1 cellular context compared by ENCODE assay signal in the genomic region with DNA sequence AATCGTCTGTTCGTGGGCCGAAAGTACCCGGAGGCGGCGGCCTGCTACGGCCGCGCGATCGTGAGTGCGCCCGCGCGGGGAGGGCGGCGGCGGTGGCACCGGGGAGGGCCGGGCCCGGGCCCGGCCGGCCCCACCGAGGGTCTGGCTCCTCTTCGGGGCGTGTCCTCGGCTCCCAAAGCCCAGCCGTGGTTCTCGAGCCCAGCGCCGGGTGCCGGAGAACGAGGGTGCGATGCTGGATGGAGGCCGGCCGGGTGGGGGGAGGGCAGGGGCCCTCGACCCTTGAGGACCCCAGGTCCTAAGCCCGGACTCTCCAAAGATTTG.
TF ChIP-seq lines count a peak whose summit lies in the region.

No MANE protein-coding gene starts in this region.

TF ChIP-seq in GM23338, 12 proteins besides CTCF, POLR2A, EP300 and RAD21 (continued from another document):
- TF ChIP-seq, protein P1, sequence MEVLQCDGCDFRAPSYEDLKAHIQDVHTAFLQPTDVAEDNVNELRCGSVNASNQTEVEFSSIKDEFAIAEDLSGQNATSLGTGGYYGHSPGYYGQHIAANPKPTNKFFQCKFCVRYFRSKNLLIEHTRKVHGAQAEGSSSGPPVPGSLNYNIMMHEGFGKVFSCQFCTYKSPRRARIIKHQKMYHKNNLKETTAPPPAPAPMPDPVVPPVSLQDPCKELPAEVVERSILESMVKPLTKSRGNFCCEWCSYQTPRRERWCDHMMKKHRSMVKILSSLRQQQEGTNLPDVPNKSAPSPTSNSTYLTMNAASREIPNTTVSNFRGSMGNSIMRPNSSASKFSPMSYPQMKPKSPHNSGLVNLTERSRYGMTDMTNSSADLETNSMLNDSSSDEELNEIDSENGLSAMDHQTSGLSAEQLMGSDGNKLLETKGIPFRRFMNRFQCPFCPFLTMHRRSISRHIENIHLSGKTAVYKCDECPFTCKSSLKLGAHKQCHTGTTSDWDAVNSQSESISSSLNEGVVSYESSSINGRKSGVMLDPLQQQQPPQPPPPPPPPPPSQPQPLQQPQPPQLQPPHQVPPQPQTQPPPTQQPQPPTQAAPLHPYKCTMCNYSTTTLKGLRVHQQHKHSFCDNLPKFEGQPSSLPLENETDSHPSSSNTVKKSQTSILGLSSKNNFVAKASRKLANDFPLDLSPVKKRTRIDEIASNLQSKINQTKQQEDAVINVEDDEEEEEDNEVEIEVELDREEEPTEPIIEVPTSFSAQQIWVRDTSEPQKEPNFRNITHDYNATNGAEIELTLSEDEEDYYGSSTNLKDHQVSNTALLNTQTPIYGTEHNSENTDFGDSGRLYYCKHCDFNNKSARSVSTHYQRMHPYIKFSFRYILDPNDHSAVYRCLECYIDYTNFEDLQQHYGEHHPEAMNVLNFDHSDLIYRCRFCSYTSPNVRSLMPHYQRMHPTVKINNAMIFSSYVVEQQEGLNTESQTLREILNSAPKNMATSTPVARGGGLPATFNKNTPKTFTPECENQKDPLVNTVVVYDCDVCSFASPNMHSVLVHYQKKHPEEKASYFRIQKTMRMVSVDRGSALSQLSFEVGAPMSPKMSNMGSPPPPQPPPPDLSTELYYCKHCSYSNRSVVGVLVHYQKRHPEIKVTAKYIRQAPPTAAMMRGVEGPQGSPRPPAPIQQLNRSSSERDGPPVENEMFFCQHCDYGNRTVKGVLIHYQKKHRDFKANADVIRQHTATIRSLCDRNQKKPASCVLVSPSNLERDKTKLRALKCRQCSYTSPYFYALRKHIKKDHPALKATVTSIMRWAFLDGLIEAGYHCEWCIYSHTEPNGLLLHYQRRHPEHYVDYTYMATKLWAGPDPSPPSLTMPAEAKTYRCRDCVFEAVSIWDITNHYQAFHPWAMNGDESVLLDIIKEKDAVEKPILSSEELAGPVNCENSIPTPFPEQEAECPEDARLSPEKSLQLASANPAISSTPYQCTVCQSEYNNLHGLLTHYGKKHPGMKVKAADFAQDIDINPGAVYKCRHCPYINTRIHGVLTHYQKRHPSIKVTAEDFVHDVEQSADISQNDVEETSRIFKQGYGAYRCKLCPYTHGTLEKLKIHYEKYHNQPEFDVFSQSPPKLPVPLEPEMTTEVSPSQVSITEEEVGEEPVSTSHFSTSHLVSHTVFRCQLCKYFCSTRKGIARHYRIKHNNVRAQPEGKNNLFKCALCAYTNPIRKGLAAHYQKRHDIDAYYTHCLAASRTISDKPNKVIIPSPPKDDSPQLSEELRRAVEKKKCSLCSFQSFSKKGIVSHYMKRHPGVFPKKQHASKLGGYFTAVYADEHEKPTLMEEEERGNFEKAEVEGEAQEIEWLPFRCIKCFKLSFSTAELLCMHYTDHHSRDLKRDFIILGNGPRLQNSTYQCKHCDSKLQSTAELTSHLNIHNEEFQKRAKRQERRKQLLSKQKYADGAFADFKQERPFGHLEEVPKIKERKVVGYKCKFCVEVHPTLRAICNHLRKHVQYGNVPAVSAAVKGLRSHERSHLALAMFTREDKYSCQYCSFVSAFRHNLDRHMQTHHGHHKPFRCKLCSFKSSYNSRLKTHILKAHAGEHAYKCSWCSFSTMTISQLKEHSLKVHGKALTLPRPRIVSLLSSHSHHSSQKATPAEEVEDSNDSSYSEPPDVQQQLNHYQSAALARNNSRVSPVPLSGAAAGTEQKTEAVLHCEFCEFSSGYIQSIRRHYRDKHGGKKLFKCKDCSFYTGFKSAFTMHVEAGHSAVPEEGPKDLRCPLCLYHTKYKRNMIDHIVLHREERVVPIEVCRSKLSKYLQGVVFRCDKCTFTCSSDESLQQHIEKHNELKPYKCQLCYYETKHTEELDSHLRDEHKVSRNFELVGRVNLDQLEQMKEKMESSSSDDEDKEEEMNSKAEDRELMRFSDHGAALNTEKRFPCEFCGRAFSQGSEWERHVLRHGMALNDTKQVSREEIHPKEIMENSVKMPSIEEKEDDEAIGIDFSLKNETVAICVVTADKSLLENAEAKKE (CRISPR knock-in tag; IDR thresholded peaks at IDR 0.05), result no peak
